In the genomic region with DNA sequence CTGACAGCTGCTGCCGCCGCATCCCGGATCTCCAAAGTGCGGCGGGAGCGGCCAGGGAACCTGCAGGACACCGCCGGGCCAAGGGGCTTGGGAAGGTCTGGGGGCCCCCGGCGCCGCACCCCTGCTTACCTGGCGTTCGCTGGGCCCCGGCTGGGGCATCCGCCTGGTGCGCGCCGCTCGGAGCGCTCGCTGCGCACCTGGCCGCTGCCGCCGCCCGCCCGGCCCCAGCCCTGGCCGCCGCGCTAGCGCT, we compare ENCODE assay signal across 8 cellular contexts. TPM values are rescaled to one million over a fixed set of nuclear protein-coding genes. Genes with fewer than 3 reads are reported as not detected.
A peak's percentile ranks its signal among the peaks of the same experiment; 100 is the strongest.
DNase-seq lines count a peak whose midpoint lies in the region; ATAC-seq and TF ChIP-seq lines count a peak whose summit lies in the region.

No MANE protein-coding gene starts in this region.

- peaks cover 3% of the 10 kb centered on the region for H3K4me1 Mint-ChIP-seq in T-helper 17 cell
- H3K4me1 Mint-ChIP-seq in stimulated activated naive CD8-positive, alpha-beta T cell treated with anti-CD3 and anti-CD28 coated beads, Interleukin-15, amount 100 ng/mL, for 72 hours, result peaks cover 27% of the 10 kb centered on the region

- peak overlapping the region; percentile 77; the same call in 1 of the 2 replicates for H3K4me3 ChIP-seq in iPS-20b (ENCODE audit: low read length)
- H3K4me3 ChIP-seq in BE2C (ENCODE audit: low read depth, low read length), result no peak overlapping the region

- no peak overlapping the region for H3K9ac ChIP-seq in iPS-20b (ENCODE audit: low read depth, low read length)

- peaks cover 49% of the 10 kb centered on the region for H3K27me3 Mint-ChIP-seq in T-helper 17 cell
- peaks cover 66% of the 10 kb centered on the region for H3K27me3 Mint-ChIP-seq in stimulated activated naive CD8-positive, alpha-beta T cell treated with anti-CD3 and anti-CD28 coated beads, Interleukin-15, amount 100 ng/mL, for 72 hours

- TF ChIP-seq CTCF in BE2C (IDR thresholded peaks at IDR 0.05; ENCODE audit: low read depth, low read length), result no peak

- no peak overlapping the region for H3K27ac ChIP-seq in iPS-20b (ENCODE audit: low read length)

- no peaks in the 10 kb centered on the region for H3K9me3 Mint-ChIP-seq in stimulated activated naive CD8-positive, alpha-beta T cell treated with anti-CD3 and anti-CD28 coated beads, Interleukin-15, amount 100 ng/mL, for 72 hours

- H3K4me1 ChIP-seq in iPS-20b (ENCODE audit: insufficient read depth, low read length) (no peaks in the 10 kb centered on the region), BE2C (no peaks in the 10 kb centered on the region)

- H3K36me3 ChIP-seq in iPS-20b (ENCODE audit: insufficient read depth, low read depth, low read length) (no peaks in the 10 kb centered on the region), BE2C (no peaks in the 10 kb centered on the region)

- no peak overlapping the region for H3K27ac Mint-ChIP-seq in T-helper 17 cell
- no peak overlapping the region for H3K27ac Mint-ChIP-seq in stimulated activated naive CD8-positive, alpha-beta T cell treated with anti-CD3 and anti-CD28 coated beads, Interleukin-15, amount 100 ng/mL, for 72 hours

- H3K4me3 Mint-ChIP-seq in T-helper 17 cell, result peak overlapping the region; percentile 31
- H3K4me3 Mint-ChIP-seq in stimulated activated naive CD8-positive, alpha-beta T cell treated with anti-CD3 and anti-CD28 coated beads, Interleukin-15, amount 100 ng/mL, for 72 hours, result peak overlapping the region; percentile 91 to 93

- DNase-seq in T-helper 17 cell (no peak), NCI-H1694 treated with DMSO at 0.1 percent for 48 hours (lab: John Stamatoyannopoulos, UW) (no peak), NCI-H2196 treated with DMSO at 0.1 percent for 48 hours (lab: John Stamatoyannopoulos, UW; ENCODE audit: unreplicated experiment) (no peak), HuH-7.5 (ENCODE audit: low spot score) (no peak), BE2C (no peak)
- no peak for DNase-seq in stimulated activated naive CD8-positive, alpha-beta T cell treated with anti-CD3 and anti-CD28 coated beads, Interleukin-15, amount 100 ng/mL, for 72 hours

- H3K9me3 ChIP-seq in T-helper 17 cell (ENCODE audit: control insufficient read depth, low read length, poor library complexity, severe bottlenecking) (no peaks in the 10 kb centered on the region), iPS-20b (ENCODE audit: insufficient read depth, low read depth, low read length) (no peaks in the 10 kb centered on the region), BE2C (no peaks in the 10 kb centered on the region)

- ATAC-seq in GM21423 (IDR thresholded peaks at IDR 0.05; ENCODE audit: unreplicated experiment) (peak; percentile 49), T-helper 17 cell (no peak)
- peak; percentile 74 for ATAC-seq in stimulated activated naive CD8-positive, alpha-beta T cell treated with anti-CD3 and anti-CD28 coated beads, Interleukin-15, amount 100 ng/mL, for 72 hours

- peaks cover 3% of the 10 kb centered on the region for H3K36me3 Mint-ChIP-seq in T-helper 17 cell (ENCODE audit: low read depth)

- H3K27me3 ChIP-seq in iPS-20b (ENCODE audit: insufficient read depth, low read length) (peaks cover 84% of the 10 kb centered on the region), BE2C (peaks cover 36% of the 10 kb centered on the region)

RNA-seq across cellular contexts. Expression of a gene that starts 0.3 kb away (rescaled TPM):
- not detected for total RNA-seq in T-helper 17 cell
- polyA plus RNA-seq in BE2C (2012; ENCODE audit: insufficient read depth, insufficient read length, low read depth), result 0.15 TPM
